14 cellular contexts compared by ENCODE assay signal in the genomic region with DNA sequence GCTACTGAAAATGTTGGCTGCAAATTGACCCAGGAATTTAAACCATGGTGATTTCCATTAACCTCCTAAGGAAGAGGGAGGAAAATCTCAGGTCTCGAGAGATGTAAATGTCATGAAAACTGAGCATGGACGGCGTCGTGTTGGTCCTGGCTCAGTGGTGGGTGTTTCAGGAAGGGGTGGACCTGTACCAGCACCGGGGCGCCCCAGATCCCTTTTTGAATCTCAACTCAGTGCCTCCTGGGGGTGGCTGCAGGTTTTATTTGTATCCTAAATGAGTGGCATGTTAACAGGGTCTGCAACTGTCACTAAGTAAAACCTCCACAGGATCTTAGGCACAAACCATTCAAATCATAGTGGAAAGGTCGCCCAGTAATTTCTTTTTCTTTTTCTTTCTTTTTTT.
DNase-seq lines count a peak whose midpoint lies in the region; ATAC-seq and TF ChIP-seq lines count a peak whose summit lies in the region.
"Had no signal": no experiment of that assay in that cellular context is flagged by ENCODE, and none has a peak within 500 bp of the region (broad histone marks: within the 10 kb centered on the region; RNA-seq: fewer than 3 reads in every experiment).

No MANE protein-coding gene starts in this region.

- no peak overlapping the region for H3K27ac Mint-ChIP-seq in activated T-cell treated with anti-CD3 and anti-CD28 coated beads, Interleukin-2, amount 50 U/mL, for 72 hours
- H3K27ac Mint-ChIP-seq: CD4-positive, alpha-beta memory T cell had no signal

- TF ChIP-seq CTCF in AG09309 (IDR thresholded peaks at IDR 0.05; ENCODE audit: control insufficient read depth, insufficient read depth, low read depth, low read length, missing control alignments): peak; percentile 10
- peak; percentile 37; the same call in 1 of the 2 replicates for TF ChIP-seq CTCF in GM12875 (IDR thresholded peaks at IDR 0.05; ENCODE audit: borderline replicate concordance, insufficient read depth, low read depth, low read length)
- peak; percentile 2; the same call in 1 of the 2 replicates for TF ChIP-seq CTCF in LNCaP clone FGC (IDR thresholded peaks at IDR 0.05; ENCODE audit: control insufficient read depth, extremely low read depth, insufficient read depth)

- no peaks in the 10 kb centered on the region for H3K9me3 Mint-ChIP-seq in activated T-cell treated with anti-CD3 and anti-CD28 coated beads, Interleukin-2, amount 50 U/mL, for 72 hours
- H3K9me3 Mint-ChIP-seq: CD4-positive, alpha-beta memory T cell had no signal

- no peak for ATAC-seq in activated T-cell treated with anti-CD3 and anti-CD28 coated beads, Interleukin-2, amount 50 U/mL, for 72 hours (replicated peaks in 1 of 2)
- ATAC-seq in GM21423 (IDR thresholded peaks at IDR 0.05; ENCODE audit: unreplicated experiment): no peak
- ATAC-seq: K562 had no signal

- no peak for DNase-seq in AG09309 (ENCODE audit: low read depth)
- no peak for DNase-seq in LNCaP clone FGC (ENCODE audit: low read depth)
- peak; percentile 23 for DNase-seq in iPS-NIHi11 (ENCODE audit: low spot score)
- no peak for DNase-seq in activated T-cell treated with anti-CD3 and anti-CD28 coated beads, Interleukin-2, amount 50 U/mL, for 72 hours
- no peak for DNase-seq in activated CD4-positive, CD25-positive, alpha-beta regulatory T cell treated with anti-CD3 and anti-CD28 coated beads, Interleukin-2, amount 50 U/mL, for 72 hours
- DNase-seq: 8988T; Calu3; CD4-positive, alpha-beta memory T cell; DMS79 treated with DMSO at 0.1 percent for 48 hours; HCEC 1CT; IMR-90 had no signal

- H3K36me3 Mint-ChIP-seq in activated T-cell treated with anti-CD3 and anti-CD28 coated beads, Interleukin-2, amount 50 U/mL, for 72 hours (ENCODE audit: insufficient read depth in 2 of 2): no peaks in the 10 kb centered on the region
- H3K36me3 Mint-ChIP-seq: CD4-positive, alpha-beta memory T cell had no signal

- peaks cover 19% of the 10 kb centered on the region for H3K27me3 Mint-ChIP-seq in activated T-cell treated with anti-CD3 and anti-CD28 coated beads, Interleukin-2, amount 50 U/mL, for 72 hours (ENCODE audit: low read depth)

- H3K4me1 Mint-ChIP-seq in activated T-cell treated with anti-CD3 and anti-CD28 coated beads, Interleukin-2, amount 50 U/mL, for 72 hours (ENCODE audit: low read depth): no peaks in the 10 kb centered on the region
- H3K4me1 Mint-ChIP-seq: CD4-positive, alpha-beta memory T cell had no signal

- H3K4me3 ChIP-seq in AG09309 (ENCODE audit: control insufficient read depth, low read depth, low read length) (no peak overlapping the region), GM12875 (ENCODE audit: low read depth, low read length) (no peak overlapping the region), LNCaP clone FGC (ENCODE audit: low read depth, low read length) (no peak overlapping the region)
- H3K4me3 ChIP-seq: K562 had no signal

- no peak overlapping the region for H3K4me3 Mint-ChIP-seq in activated T-cell treated with anti-CD3 and anti-CD28 coated beads, Interleukin-2, amount 50 U/mL, for 72 hours
- H3K4me3 Mint-ChIP-seq: CD4-positive, alpha-beta memory T cell had no signal
